Comparison of ENCODE assay signal across 8 cellular contexts in the genomic region with DNA sequence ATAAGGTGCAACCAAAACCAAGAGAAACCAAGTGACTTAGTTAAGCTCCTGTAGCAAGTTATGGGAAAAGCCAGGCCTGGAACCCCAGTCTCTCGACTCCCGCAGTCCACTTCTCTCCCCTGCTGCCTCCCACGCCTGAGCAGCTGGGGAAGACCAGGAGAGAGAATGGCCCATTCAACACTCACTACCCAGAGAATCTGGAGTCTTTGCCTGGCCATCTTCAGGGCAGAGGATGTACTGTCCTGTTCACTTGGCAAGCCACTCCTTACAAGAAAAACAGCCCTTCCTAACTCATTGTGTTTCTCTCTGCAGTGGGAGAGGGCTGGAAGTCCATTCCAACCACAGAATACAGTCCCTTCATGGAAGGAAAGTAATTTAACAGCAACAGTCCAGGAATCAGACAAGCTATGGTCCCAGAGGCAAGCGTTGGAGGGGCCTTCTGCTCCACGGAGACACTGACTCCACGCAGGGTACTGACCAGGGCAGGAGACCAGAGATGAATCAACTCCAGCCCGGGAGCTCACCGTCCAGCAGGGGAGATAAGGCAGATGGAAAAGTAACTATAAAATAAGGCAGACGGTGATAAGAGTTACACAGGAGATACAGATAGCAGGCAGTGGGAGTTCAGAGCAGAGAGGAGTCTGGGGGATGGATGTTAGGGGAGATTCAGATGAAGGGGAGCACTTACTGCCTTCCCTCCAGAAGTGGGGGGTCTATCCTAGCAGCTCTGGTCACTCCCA. TPM values are rescaled to one million over a fixed set of nuclear protein-coding genes. Genes with fewer than 3 reads are reported as not detected.
DNase-seq lines count a peak whose midpoint lies in the region; TF ChIP-seq lines count a peak whose summit lies in the region.
"Had no signal": no experiment of that assay in that cellular context is flagged by ENCODE, and none has a peak within 500 bp of the region (broad histone marks: within the 10 kb centered on the region; RNA-seq: fewer than 3 reads in every experiment).

No MANE protein-coding gene starts in this region.

- H3K9ac ChIP-seq in liver (ENCODE audit: low read depth in 1 of 2, low read length in 2 of 2) = no peak overlapping the region

- no peaks in the 10 kb centered on the region for H3K27me3 ChIP-seq in liver (ENCODE audit: control insufficient read depth in 4 of 4, insufficient read depth in 4 of 4, low read length in 3 of 4)

- TF ChIP-seq CTCF in liver (IDR thresholded peaks at IDR 0.05; ENCODE audit: low read depth, low read length, missing input control) = no peak

- no peaks in the 10 kb centered on the region for H3K9me3 ChIP-seq in liver (ENCODE audit: control insufficient read depth in 4 of 4, low read length in 3 of 4)

- DNase-seq in NCI-H226 (peak; percentile 36), astrocyte of the hippocampus (ENCODE audit: low read depth, low spot score) (peak; percentile 23), NCI-H748 treated with DMSO at 0.1 percent for 48 hours (lab: John Stamatoyannopoulos, UW) (no peak), activated gamma-delta T cell (lab: John Stamatoyannopoulos, UW) (no peak)
- DNase-seq in NK-92 treated with Interleukin-12 subunit alpha and Interleukin-12 subunit beta, amount 100 ng/mL, for 24 hours (lab: John Stamatoyannopoulos, UW) = no peak
- DNase-seq: NCI-H510A had no signal

- TF ChIP-seq RAD21 in liver (IDR thresholded peaks at IDR 0.05) = peak in 1 of 2 donors; percentile 25

- H3K4me3 ChIP-seq in liver (ENCODE audit: low read depth in 1 of 3, low read length in 3 of 3) = peak overlapping the region in 2 of 3 donors; percentile 70 to 87

- WGBS in liver = 61% methylated on average over 9 of the region's 9 CpGs

- H3K27ac ChIP-seq in liver (ENCODE audit: low read depth in 1 of 2, low read length in 2 of 2) = peak overlapping the region; percentile 61 to 74
- peak overlapping the region; percentile 61 for H3K27ac ChIP-seq in temporal lobe (ENCODE audit: low read depth, low read length)

- H3K4me1 ChIP-seq in liver (ENCODE audit: control insufficient read depth in 4 of 4, insufficient read depth in 4 of 4, low read length in 3 of 4) = peaks cover 7 to 45% (median 34%) of the 10 kb centered on the region in 4 donors

- no peaks in the 10 kb centered on the region for H3K36me3 ChIP-seq in liver (ENCODE audit: control insufficient read depth in 4 of 4, insufficient read depth in 3 of 4, low read depth in 1 of 4, low read length in 3 of 4)

TF ChIP-seq in liver, 16 proteins besides CTCF, POLR2A, EP300 and RAD21:
- TF ChIP-seq RXRA (IDR thresholded peaks at IDR 0.05) (peak in 1 of 2 donors; percentile 32), GABPA (IDR thresholded peaks at IDR 0.05 in 1 of 2, conservative IDR thresholded peaks at IDR 0.05 in 1 of 2) (no peak), NR2F2 (IDR thresholded peaks at IDR 0.05) (no peak)
- TF ChIP-seq, protein P1, sequence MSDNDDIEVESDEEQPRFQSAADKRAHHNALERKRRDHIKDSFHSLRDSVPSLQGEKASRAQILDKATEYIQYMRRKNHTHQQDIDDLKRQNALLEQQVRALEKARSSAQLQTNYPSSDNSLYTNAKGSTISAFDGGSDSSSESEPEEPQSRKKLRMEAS (IDR thresholded peaks at IDR 0.05) = no peak
TF ChIP-seq in liver: peak in this region for 1.

RNA-seq across cellular contexts. Expression of a gene that starts 1.6 kb away (rescaled TPM):
- total RNA-seq in liver = 10 to 100 TPM in 1 of 2 donors, 1 to 10 TPM in 1; 1.3 to 28.4 TPM
- 1 to 10 TPM; 3.6 to 6.6 TPM for polyA plus RNA-seq in liver
- 8.4 TPM for total RNA-seq in temporal lobe

Comparison
In these comparisons a context has a peak if more than half of its experiments do, and no peak if none do; other contexts are left out.
1. DNase-seq: peak in NCI-H226 (single experiment) and astrocyte of the hippocampus (single experiment); none in NK-92 treated with Interleukin-12 subunit alpha and Interleukin-12 subunit beta, amount 100 ng/mL, for 24 hours (single experiment), NCI-H748 treated with DMSO at 0.1 percent for 48 hours (single experiment) and activated gamma-delta T cell (single experiment).